In genomic region chr2:42569883-42570282, GRCh38 we compare ENCODE assay signal across 8 cellular contexts. TPM values are rescaled to one million over a fixed set of nuclear protein-coding genes. Genes with fewer than 3 reads are reported as not detected.
A peak's percentile ranks its signal among the peaks of the same experiment; 100 is the strongest.
DNase-seq lines count a peak whose midpoint lies in the region; ATAC-seq and TF ChIP-seq lines count a peak whose summit lies in the region.

No MANE protein-coding gene starts in this region.

- in situ Hi-C loops in Panc1 (cut with HindIII; ENCODE audit: low pct_unique_long_range_greater_than_20kb, low sequenced_read_pairs), result no loop called here

- TF ChIP-seq CTCF in GM12865 (IDR thresholded peaks at IDR 0.05; ENCODE audit: insufficient read depth, low read depth, low read length, missing control alignments), result no peak
- TF ChIP-seq CTCF in Panc1 (IDR thresholded peaks at IDR 0.05), result no peak
- TF ChIP-seq CTCF in esophagus muscularis mucosa (IDR thresholded peaks at IDR 0.05), result no peak
- no peak for TF ChIP-seq CTCF in prostate gland (IDR thresholded peaks at IDR 0.05)

- H3K27ac ChIP-seq in Panc1 (ENCODE audit: low read length) (peak overlapping the region; percentile 95), esophagus muscularis mucosa (replicated peaks in 1 of 4) (peak overlapping the region in 3 of 4 donors; percentile 92 to 93 (median 92)), prostate gland (peak overlapping the region; percentile 92 to 94)

- H3K36me3 ChIP-seq in Panc1 (ENCODE audit: control insufficient read depth, insufficient read depth, low read length) (peaks cover 3% of the 10 kb centered on the region), esophagus muscularis mucosa (peaks cover 0 to 30% (median 15%) of the 10 kb centered on the region in 4 donors), prostate gland (no peaks in the 10 kb centered on the region)

- no peaks in the 10 kb centered on the region for H3K27me3 ChIP-seq in Panc1 (ENCODE audit: control insufficient read depth, insufficient read depth, low read length)
- H3K27me3 ChIP-seq in esophagus muscularis mucosa, result no peaks in the 10 kb centered on the region
- H3K27me3 ChIP-seq in prostate gland (replicated peaks; ENCODE audit: insufficient read depth), result no peaks in the 10 kb centered on the region

- H3K9me3 ChIP-seq in Panc1 (ENCODE audit: control insufficient read depth, insufficient read depth, low read depth, low read length) (no peaks in the 10 kb centered on the region), esophagus muscularis mucosa (no peaks in the 10 kb centered on the region), prostate gland (no peaks in the 10 kb centered on the region)

- POLR2A ChIA-PET in Panc1 (lab: Charles Lee), result no interaction called here

- H3K4me1 ChIP-seq in Panc1 (ENCODE audit: control insufficient read depth, insufficient read depth, low read length) (peaks cover 28% of the 10 kb centered on the region), esophagus muscularis mucosa (peaks cover 5 to 45% (median 34%) of the 10 kb centered on the region in 4 donors), prostate gland (replicated peaks) (no peaks in the 10 kb centered on the region)

- intact Hi-C loops in Panc1 (cut with micrococcal nuclease; ENCODE audit: unreplicated experiment) (no loop called here), esophagus muscularis mucosa (cut with DNase I) (no loop called here), prostate gland (cut with DNase I) (no loop called here)

- TF ChIP-seq POLR2A in esophagus muscularis mucosa (IDR thresholded peaks at IDR 0.05; ENCODE audit: low read depth) (no peak), prostate gland (IDR thresholded peaks at IDR 0.05) (no peak)

- peak overlapping the region; percentile 53 for H3K4me3 ChIP-seq in GM12865 (ENCODE audit: low read depth, low read length)
- H3K4me3 ChIP-seq in Panc1 (ENCODE audit: low read depth in 2 of 2, low read length in 2 of 2), result peak overlapping the region; percentile 69 to 82
- H3K4me3 ChIP-seq in esophagus muscularis mucosa, result peak overlapping the region; percentile 92 to 99 (median 98)
- H3K4me3 ChIP-seq in prostate gland, result peak overlapping the region in 1 of 2 donors; percentile 92

- TF ChIP-seq EP300 in esophagus muscularis mucosa (IDR thresholded peaks at IDR 0.05), result no peak

- 44% methylated on average over 4 of the region's 4 CpGs for WGBS in esophagus muscularis mucosa
- WGBS in prostate gland, result 18% methylated on average over 4 of the region's 4 CpGs

- DNase-seq in GM12865 (ENCODE audit: low read depth) (no peak), Panc1 (ENCODE audit: low read depth, low spot score) (no peak), esophagus muscularis mucosa (ENCODE audit: extremely low spot score) (no peak), prostate gland (ENCODE audit: low spot score) (no peak), dedifferentiated amniotic fluid mesenchymal stem cell (ENCODE audit: extremely low spot score) (no peak), mesenteric fat pad (ENCODE audit: low spot score) (no peak)

- ATAC-seq in Panc1 (no peak), GM18519 (IDR thresholded peaks at IDR 0.05; ENCODE audit: low FRiP score, unreplicated experiment) (no peak), HG02610 (IDR thresholded peaks at IDR 0.05; ENCODE audit: unreplicated experiment) (no peak)

- no TSS peak for BruUV-seq in Panc1 (replicated peaks; lab: Mats Ljungman, UMichigan)

- CTCF ChIA-PET in Panc1 (lab: Charles Lee), result no interaction called here

RNA-seq across cellular contexts. Expression of gene MTA3, which starts 1.5 kb away (rescaled TPM):
- total RNA-seq in Panc1 (2021; ENCODE audit: unreplicated experiment), result 65.6 TPM
- 50.7 TPM for polyA plus RNA-seq in Panc1 (2012; ENCODE audit: insufficient read length)
- total RNA-seq in esophagus muscularis mucosa, result 10 to 100 TPM; 20.5 to 27.7 (median 24.3) TPM
- total RNA-seq in prostate gland, result 10 to 100 TPM; 23.6 to 53.4 TPM
- total RNA-seq in mesenteric fat pad, result 35.2 TPM
